In the genomic region with DNA sequence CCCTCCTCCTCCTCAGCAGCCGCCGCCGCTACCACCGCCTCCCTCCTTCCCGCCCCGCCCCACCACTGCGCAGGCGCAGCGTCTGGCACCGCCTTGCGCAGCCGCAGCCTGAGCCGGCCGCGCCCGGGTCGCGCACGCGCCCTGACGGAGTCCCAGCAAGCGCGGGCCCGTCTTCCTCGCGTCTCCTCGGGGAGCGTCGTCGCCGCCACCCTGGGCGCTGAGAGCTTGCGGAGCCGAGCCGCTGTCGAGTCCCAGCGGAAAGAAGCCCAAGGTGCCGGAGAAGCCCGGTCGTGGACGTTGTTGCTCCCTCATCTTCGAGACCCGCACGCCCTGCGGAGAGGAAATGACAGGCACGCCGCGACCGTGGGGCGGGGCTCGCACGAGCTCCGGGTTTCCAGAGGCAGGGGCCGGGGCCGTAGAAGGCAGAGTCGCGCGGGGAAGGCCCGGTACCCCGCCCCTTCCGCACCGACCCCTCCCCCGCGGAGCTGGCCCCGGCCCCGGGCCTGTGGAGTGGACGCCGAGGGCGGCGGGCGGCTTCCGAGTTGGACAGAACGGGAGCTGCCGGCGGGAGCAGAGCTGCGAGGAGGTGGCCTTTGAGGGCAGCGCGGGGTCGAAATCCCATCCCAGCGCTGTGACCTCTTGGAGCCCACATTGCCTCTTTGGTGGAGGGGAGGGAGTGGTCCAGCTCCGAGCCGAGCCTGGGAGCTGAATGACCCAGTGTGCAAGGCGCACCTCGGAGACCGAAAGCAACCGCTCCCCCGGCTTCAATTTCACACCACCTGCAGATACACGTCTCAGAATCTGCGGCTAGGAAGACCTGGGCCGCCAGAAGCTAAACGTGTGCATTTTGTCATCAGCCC, we compare ENCODE assay signal across 8 cellular contexts. TPM values are rescaled to one million over a fixed set of nuclear protein-coding genes. Genes with fewer than 3 reads are reported as not detected.
DNase-seq lines count a peak whose midpoint lies in the region; ATAC-seq, FAIRE-seq and TF ChIP-seq lines count a peak whose summit lies in the region.

No MANE protein-coding gene starts in this region.

- TF ChIP-seq CTCF in AG10803 (conservative IDR thresholded peaks at IDR 0.05; ENCODE audit: low read length) (no peak), kidney (IDR thresholded peaks at IDR 0.05; ENCODE audit: borderline replicate concordance, extremely low read depth, insufficient read depth) (no peak)

- DNase-seq in AG10803 (ENCODE audit: low read depth) (peak; percentile 92), NCI-H446 (lab: John Stamatoyannopoulos, UW) (peak; percentile 90 to 93), kidney (peak; percentile 99)
- peak; percentile 91 for DNase-seq in activated CD4-positive, CD25-positive, alpha-beta regulatory T cell treated with anti-CD3 and anti-CD28 coated beads, Interleukin-2, amount 50 U/mL, for 16 hours (ENCODE audit: low read depth, low spot score)
- peak; percentile 98 for DNase-seq in central memory CD4-positive, alpha-beta T cell
- peak; percentile 91 to 98 (median 96) for DNase-seq in stimulated activated CD4-positive, alpha-beta T cell treated with anti-CD3 and anti-CD28 coated beads, Interleukin-12 subunit alpha, Interleukin-12 subunit beta, amount 100 ng/mL, for 48 hours (ENCODE audit: low read depth in 2 of 3, low spot score in 1 of 3)

- H3K4me1 ChIP-seq in kidney (ENCODE audit: control insufficient read depth in 1 of 2, insufficient read depth in 1 of 2, low read depth in 1 of 2, low read length in 2 of 2) = peaks cover 25 to 26% of the 10 kb centered on the region in 2 donors

- peaks cover 0 to 2% of the 10 kb centered on the region in 2 donors for H3K36me3 ChIP-seq in kidney (ENCODE audit: control insufficient read depth in 1 of 2, insufficient read depth in 2 of 2, low read length in 2 of 2)

- no peaks in the 10 kb centered on the region for H3K9me3 ChIP-seq in kidney (ENCODE audit: control insufficient read depth in 1 of 2, low read length in 2 of 2)

- FAIRE-seq in kidney (lab: Jason Lieb, UNC) = no peak

- peak overlapping the region; percentile 93 for H3K4me3 ChIP-seq in AG10803 (ENCODE audit: low read length)
- peak overlapping the region; percentile 89 to 91 for H3K4me3 ChIP-seq in kidney (ENCODE audit: low read length in 2 of 2)

- intact Hi-C loops in kidney (cut with DNase I) = no loop called here

- ATAC-seq in HG03354 (IDR thresholded peaks at IDR 0.05; ENCODE audit: poor library complexity, severe bottlenecking, unreplicated experiment) = peak; percentile 46

- H3K27ac ChIP-seq in kidney (ENCODE audit: low read depth in 2 of 2, low read length in 2 of 2) = peak overlapping the region; percentile 94 to 96

- peak; percentile 88 for TF ChIP-seq POLR2A in GM19099 (IDR thresholded peaks at IDR 0.05; ENCODE audit: extremely low read depth, insufficient read length, low read depth)

- peak overlapping the region; percentile 37 to 68 for H3K9ac ChIP-seq in kidney (ENCODE audit: low read length in 2 of 2)

RNA-seq across cellular contexts. Expression of gene RAB35, which starts 0.5 kb away (rescaled TPM):
- total RNA-seq in kidney = 56.1 TPM
- 23.2 TPM for polyA plus RNA-seq in kidney (ENCODE audit: insufficient read depth, low read depth, low replicate concordance)

Comparison
In these comparisons a context has a peak if more than half of its experiments do, and no peak if none do; other contexts are left out.
1. Peak in every context shown above with its lines: DNase-seq, ATAC-seq, H3K4me3 ChIP-seq and H3K27ac ChIP-seq.